In the genomic region with DNA sequence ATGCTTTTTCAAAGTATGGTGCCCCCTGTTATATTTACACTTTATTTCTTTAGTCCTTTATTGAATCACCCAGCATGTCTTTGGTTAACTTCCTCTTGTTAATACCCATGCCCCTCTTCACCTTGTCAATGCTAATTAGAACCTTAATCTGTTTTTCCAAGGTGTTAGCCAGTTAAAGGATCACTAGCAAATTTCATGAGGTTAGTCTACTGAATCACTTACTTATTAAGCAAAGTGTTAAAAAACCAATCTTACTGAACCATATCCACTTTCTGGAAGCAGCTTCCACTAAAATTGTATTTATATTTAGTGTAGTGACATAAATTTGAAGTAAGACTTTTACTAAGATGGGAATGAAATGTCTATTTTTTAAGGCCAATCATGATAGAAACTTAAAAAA, we compare ENCODE assay signal across 15 cellular contexts. TPM values are rescaled to one million over a fixed set of nuclear protein-coding genes. Genes with fewer than 3 reads are reported as not detected.
A peak's percentile ranks its signal among the peaks of the same experiment; 100 is the strongest.
DNase-seq lines count a peak whose midpoint lies in the region; ATAC-seq, FAIRE-seq and TF ChIP-seq lines count a peak whose summit lies in the region.
"Had no signal": no experiment of that assay in that cellular context is flagged by ENCODE, and none has a peak within 500 bp of the region (broad histone marks: within the 10 kb centered on the region; RNA-seq: fewer than 3 reads in every experiment).

No MANE protein-coding gene starts in this region.

- TF ChIP-seq CTCF in activated B cell treated with CpG ODN at 0.5 μM for 24 hours (IDR thresholded peaks at IDR 0.05), result no peak
- TF ChIP-seq CTCF in type B pancreatic cell (conservative IDR thresholded peaks at IDR 0.05), result no peak
- TF ChIP-seq CTCF in omental fat pad (IDR thresholded peaks at IDR 0.05), result no peak

- H3K4me1 Mint-ChIP-seq in activated B cell treated with CpG ODN at 0.5 μM for 24 hours (peaks cover 52% of the 10 kb centered on the region), immature natural killer cell (peaks cover 56 to 82% of the 10 kb centered on the region in 2 donors), type B pancreatic cell (ENCODE audit: unreplicated experiment) (no peaks in the 10 kb centered on the region)
- peaks cover 38% of the 10 kb centered on the region for H3K4me1 Mint-ChIP-seq in stimulated activated memory B cell treated with anti-CD40 and anti-IgM and Interleukin-4, amounts not matched to agents 10 μg/mL and 1 μg/mL and 100 μg/mL, for 72 hours

- no peak for ATAC-seq in activated B cell treated with CpG ODN at 0.5 μM for 24 hours (ENCODE audit: low read depth)
- no peak for ATAC-seq in stimulated activated memory B cell treated with anti-CD40 and anti-IgM and Interleukin-4, amounts not matched to agents 10 μg/mL and 1 μg/mL and 100 μg/mL, for 72 hours
- no peak for ATAC-seq in omental fat pad (ENCODE audit: low FRiP score)
- ATAC-seq: Panc1, Right ventricle myocardium inferior had no signal

- intact Hi-C loops in activated B cell treated with CpG ODN at 0.5 μM for 24 hours (cut with micrococcal nuclease), result no loop called here

- CTCF ChIA-PET in activated B cell treated with CpG ODN at 0.5 μM for 24 hours (lab: Charles Lee), result interaction anchor here (3.4 kb wide), 1 partner anchor 31 kb away, joined by 13 read pairs; a partner anchor contains a TSS

- H3K27ac Mint-ChIP-seq in activated B cell treated with CpG ODN at 0.5 μM for 24 hours, result peak overlapping the region; percentile 54
- peak overlapping the region in 5 of 6 donors; percentile 31 to 75 (median 70) for H3K27ac Mint-ChIP-seq in immature natural killer cell
- H3K27ac Mint-ChIP-seq in stimulated activated memory B cell treated with anti-CD40 and anti-IgM and Interleukin-4, amounts not matched to agents 10 μg/mL and 1 μg/mL and 100 μg/mL, for 72 hours, result peak overlapping the region; percentile 38
- H3K27ac Mint-ChIP-seq in type B pancreatic cell, result no peak overlapping the region

- H3K9me3 Mint-ChIP-seq in activated B cell treated with CpG ODN at 0.5 μM for 24 hours (no peaks in the 10 kb centered on the region), immature natural killer cell (no peaks in the 10 kb centered on the region), type B pancreatic cell (no peaks in the 10 kb centered on the region)
- H3K9me3 Mint-ChIP-seq in stimulated activated memory B cell treated with anti-CD40 and anti-IgM and Interleukin-4, amounts not matched to agents 10 μg/mL and 1 μg/mL and 100 μg/mL, for 72 hours, result no peaks in the 10 kb centered on the region

- peaks cover 6% of the 10 kb centered on the region for H3K36me3 Mint-ChIP-seq in activated B cell treated with CpG ODN at 0.5 μM for 24 hours (ENCODE audit: low read depth)
- no peaks in the 10 kb centered on the region for H3K36me3 Mint-ChIP-seq in immature natural killer cell
- H3K36me3 Mint-ChIP-seq in stimulated activated memory B cell treated with anti-CD40 and anti-IgM and Interleukin-4, amounts not matched to agents 10 μg/mL and 1 μg/mL and 100 μg/mL, for 72 hours, result no peaks in the 10 kb centered on the region
- H3K36me3 Mint-ChIP-seq in type B pancreatic cell, result no peaks in the 10 kb centered on the region

- POLR2A ChIA-PET in activated B cell treated with CpG ODN at 0.5 μM for 24 hours (lab: Charles Lee), result interaction anchor here (0.5 to 4.2 kb wide), 3 partner anchors 10 to 130 kb away, joined by 3 to 42 read pairs (median 5); no protein-coding TSS in a partner anchor

- DNase-seq in GM19239 (ENCODE audit: insufficient read length, low spot score), result no peak
- no peak for DNase-seq in activated B cell treated with CpG ODN at 0.5 μM for 24 hours
- no peak for DNase-seq in immature natural killer cell
- DNase-seq in type B pancreatic cell (ENCODE audit: extremely low spot score, unreplicated experiment), result no peak
- no peak for DNase-seq in activated CD4-positive, alpha-beta T cell treated with anti-CD3 and anti-CD28 coated beads, Interleukin-2, amount 50 U/mL, for 1 hour
- no peak for DNase-seq in omental fat pad (ENCODE audit: low spot score)
- DNase-seq in H4 (ENCODE audit: low spot score), result no peak
- DNase-seq: Calu3, GM23248, NCI-H187 treated with DMSO at 0.1 percent for 48 hours, NCI-H446 treated with DMSO at 0.1 percent for 48 hours, NCI-H748 treated with DMSO at 0.1 percent for 48 hours had no signal

- FAIRE-seq in GM19239 (lab: Jason Lieb, UNC), result peak; percentile 83

- no peak overlapping the region for H3K4me3 Mint-ChIP-seq in activated B cell treated with CpG ODN at 0.5 μM for 24 hours
- peak overlapping the region in 1 of 5 donors; percentile 44 for H3K4me3 Mint-ChIP-seq in immature natural killer cell
- H3K4me3 Mint-ChIP-seq in stimulated activated memory B cell treated with anti-CD40 and anti-IgM and Interleukin-4, amounts not matched to agents 10 μg/mL and 1 μg/mL and 100 μg/mL, for 72 hours, result no peak overlapping the region
- H3K4me3 Mint-ChIP-seq in type B pancreatic cell, result no peak overlapping the region

- H3K27me3 Mint-ChIP-seq in activated B cell treated with CpG ODN at 0.5 μM for 24 hours, result no peaks in the 10 kb centered on the region
- H3K27me3 Mint-ChIP-seq in immature natural killer cell (ENCODE audit: low read depth in 3 of 3), result no peaks in the 10 kb centered on the region
- no peaks in the 10 kb centered on the region for H3K27me3 Mint-ChIP-seq in stimulated activated memory B cell treated with anti-CD40 and anti-IgM and Interleukin-4, amounts not matched to agents 10 μg/mL and 1 μg/mL and 100 μg/mL, for 72 hours
- no peaks in the 10 kb centered on the region for H3K27me3 Mint-ChIP-seq in type B pancreatic cell

RNA-seq across cellular contexts. Expression of a gene that starts 27.9 kb away (rescaled TPM):
- 76.3 and 86.9 TPM in 2 replicates for total RNA-seq in activated B cell treated with CpG ODN at 0.5 μM for 24 hours
- 100 to 1,000 TPM in 1 of 3 donors, 10 to 100 TPM in 2; 62.1 to 162 (median 75.4) TPM for polyA plus RNA-seq in immature natural killer cell
- total RNA-seq in type B pancreatic cell (ENCODE audit: low replicate concordance), result 15.8 and 23.6 TPM in 2 replicates
- 10 to 100 TPM; 35.5 to 47.4 (median 40.7) TPM for total RNA-seq in omental fat pad
- total RNA-seq in H4 (2014; rRNA removed; shearing (Covaris generic)), result 14.1 and 24.1 TPM in 2 replicates

RNA-seq across cellular contexts. Expression of a gene that starts 31.5 kb away (rescaled TPM):
- total RNA-seq in activated B cell treated with CpG ODN at 0.5 μM for 24 hours, result 31.1 and 33.7 TPM in 2 replicates
- polyA plus RNA-seq in immature natural killer cell, result 10 to 100 TPM; 12.2 to 13.0 (median 12.5) TPM
- 42.1 and 49.2 TPM in 2 replicates for total RNA-seq in type B pancreatic cell (ENCODE audit: low replicate concordance)
- total RNA-seq in omental fat pad, result 10 to 100 TPM; 27.7 to 45.6 (median 29.6) TPM
- 21.0 and 34.2 TPM in 2 replicates for total RNA-seq in H4 (2014; rRNA removed; shearing (Covaris generic))
